ENCODE assay signal across 18 cellular contexts in genomic region chr15:77817434-77817833, GRCh38.
A peak's percentile ranks its signal among the peaks of the same experiment; 100 is the strongest.
DNase-seq lines count a peak whose midpoint lies in the region; ATAC-seq and TF ChIP-seq lines count a peak whose summit lies in the region.
"Had no signal": no experiment of that assay in that cellular context is flagged by ENCODE, and none has a peak within 500 bp of the region (broad histone marks: within the 10 kb centered on the region; RNA-seq: fewer than 3 reads in every experiment).

No MANE protein-coding gene starts in this region.

- H3K9ac ChIP-seq in neural progenitor cell = no peak overlapping the region

- H3K4me1 Mint-ChIP-seq in IgD-negative memory B cell (peaks cover 0 to 5% (median 0%) of the 10 kb centered on the region in 3 donors), neural progenitor cell (peaks cover 22% of the 10 kb centered on the region), HFFc6 (ENCODE audit: low read depth) (no peaks in the 10 kb centered on the region)
- H3K4me1 Mint-ChIP-seq: CD14-positive monocyte had no signal

- H3K27me3 Mint-ChIP-seq in IgD-negative memory B cell (peaks cover 38% of the 10 kb centered on the region), neural progenitor cell (ENCODE audit: insufficient read depth, low read depth) (peaks cover 47% of the 10 kb centered on the region), HFFc6 (ENCODE audit: insufficient read depth) (peaks cover 56% of the 10 kb centered on the region)

- H3K9me3 ChIP-seq in neural progenitor cell (ENCODE audit: low read depth) (no peaks in the 10 kb centered on the region), vagina (no peaks in the 10 kb centered on the region)

- H3K4me2 ChIP-seq in neural progenitor cell = peak overlapping the region; percentile 93

- DNase-seq in left lobe of liver (ENCODE audit: low spot score) (peak; percentile 61), neural progenitor cell (ENCODE audit: low spot score) (peak; percentile 75), HFFc6 (no peak), vagina (ENCODE audit: extremely low spot score in 2 of 2) (no peak)
- DNase-seq in activated CD8-positive, alpha-beta memory T cell treated with anti-CD3 and anti-CD28 coated beads, Interleukin-2, amount 50 U/mL, for 4 hours = no peak
- DNase-seq: ACHN, DMS153, GOT3, KBM-7, MV-4-11, NCI-H187 treated with DMSO at 0.1 percent for 48 hours, NCI-H2227 treated with DMSO at 0.1 percent for 48 hours, NCI-H510A treated with DMSO at 0.1 percent for 48 hours, NCI-H774 had no signal

- TF ChIP-seq CTCF in C4-2B (conservative IDR thresholded peaks at IDR 0.05) = no peak
- no peak for TF ChIP-seq CTCF in neural progenitor cell (IDR thresholded peaks at IDR 0.05)
- no peak for TF ChIP-seq CTCF in HFFc6 (IDR thresholded peaks at IDR 0.05)
- no peak for TF ChIP-seq CTCF in vagina (IDR thresholded peaks at IDR 0.05)

- no peaks in the 10 kb centered on the region for H3K36me3 ChIP-seq in neural progenitor cell
- H3K36me3 ChIP-seq in vagina = no peaks in the 10 kb centered on the region

- H3K36me3 Mint-ChIP-seq in IgD-negative memory B cell (peaks cover 2% of the 10 kb centered on the region), neural progenitor cell (no peaks in the 10 kb centered on the region), HFFc6 (ENCODE audit: low read depth) (no peaks in the 10 kb centered on the region)
- H3K36me3 Mint-ChIP-seq: CD14-positive monocyte had no signal

- ATAC-seq in left lobe of liver = peak; percentile 76
- ATAC-seq: Right ventricle myocardium inferior had no signal

- H3K4me3 Mint-ChIP-seq in IgD-negative memory B cell = peak overlapping the region in 3 of 4 donors; percentile 6 to 91 (median 72)
- H3K4me3 Mint-ChIP-seq in neural progenitor cell = peak overlapping the region; percentile 71
- no peak overlapping the region for H3K4me3 Mint-ChIP-seq in HFFc6

- H3K27ac Mint-ChIP-seq in IgD-negative memory B cell (no peak overlapping the region), neural progenitor cell (no peak overlapping the region), HFFc6 (no peak overlapping the region)
- H3K27ac Mint-ChIP-seq: CD14-positive monocyte had no signal

- TF ChIP-seq POLR2A in vagina (IDR thresholded peaks at IDR 0.05) = no peak

- H3K4me3 ChIP-seq in neural progenitor cell (no peak overlapping the region), vagina (no peak overlapping the region)

- peaks cover 25% of the 10 kb centered on the region for H3F3A ChIP-seq in neural progenitor cell (ENCODE audit: low read depth)

- H3K27me3 ChIP-seq in neural progenitor cell (peaks cover 54% of the 10 kb centered on the region), vagina (no peaks in the 10 kb centered on the region)

- H3K9me3 Mint-ChIP-seq in IgD-negative memory B cell (peaks cover 0 to 2% (median 0%) of the 10 kb centered on the region in 3 donors), neural progenitor cell (no peaks in the 10 kb centered on the region), HFFc6 (no peaks in the 10 kb centered on the region)

- no peaks in the 10 kb centered on the region for H3K79me2 ChIP-seq in neural progenitor cell (ENCODE audit: low read depth)

- H3K27ac ChIP-seq in C4-2B (peak overlapping the region; percentile 79), neural progenitor cell (no peak overlapping the region), vagina (no peak overlapping the region)

- peaks cover 25% of the 10 kb centered on the region for H3K4me1 ChIP-seq in neural progenitor cell
- peaks cover 19% of the 10 kb centered on the region for H3K4me1 ChIP-seq in vagina

- H2AFZ ChIP-seq in neural progenitor cell (replicated peaks) = no peak overlapping the region

- H4K20me1 ChIP-seq in neural progenitor cell (ENCODE audit: low read depth) = peaks cover 26% of the 10 kb centered on the region

- intact Hi-C loops in vagina (cut with DNase I) = no loop called here

Comparison
In these comparisons a context has a peak if more than half of its experiments do, and no peak if none do; other contexts are left out.
1. DNase-seq: peak in left lobe of liver (single experiment) and neural progenitor cell (single experiment); none in HFFc6 (single experiment), activated CD8-positive, alpha-beta memory T cell treated with anti-CD3 and anti-CD28 coated beads, Interleukin-2, amount 50 U/mL, for 4 hours (single experiment) and vagina (0 of 2).